In genomic region chr6:10412165-10412947, GRCh38 we compare ENCODE assay signal across 8 cellular contexts. TPM values are rescaled to one million over a fixed set of nuclear protein-coding genes. Genes with fewer than 3 reads are reported as not detected.
DNase-seq lines count a peak whose midpoint lies in the region; ATAC-seq and TF ChIP-seq lines count a peak whose summit lies in the region.

No MANE protein-coding gene starts in this region.

- intact Hi-C loops in right lobe of liver (cut with DNase I) (no loop called here), stomach (cut with DNase I; ENCODE audit: low total_unique reads) (no loop called here)

- peaks cover 6% of the 10 kb centered on the region for H3K36me3 Mint-ChIP-seq in chondrocyte (ENCODE audit: low read depth)

- H3K4me3 ChIP-seq in HUES6 (ENCODE audit: low read depth, low read length) (peak overlapping the region; percentile 64), SJCRH30 (peak overlapping the region; percentile 76), right lobe of liver (peak overlapping the region; percentile 55 to 62 (median 58)), stomach (peak overlapping the region; percentile 61 to 78 (median 72))

- WGBS in right lobe of liver (ENCODE audit: insufficient coverage, low coverage, low lambda C conversion rate, missing lambda C conversion rate) = 2% methylated on average over 29 of the region's 75 CpGs
- 0 to 1% (median 1%) methylated on average over 27 to 75 of the region's 75 CpGs for WGBS in stomach, 5 donors

- TF ChIP-seq CTCF in chondrocyte (IDR thresholded peaks at IDR 0.05) (no peak), right lobe of liver (IDR thresholded peaks at IDR 0.05) (no peak), stomach (IDR thresholded peaks at IDR 0.05) (no peak)

- H3K9ac ChIP-seq in HUES6 (ENCODE audit: low read length) = peak overlapping the region; percentile 35

- H3K27ac ChIP-seq in HUES6 (ENCODE audit: low read depth, low read length) = no peak overlapping the region
- H3K27ac ChIP-seq in SJCRH30 = peak overlapping the region; percentile 93
- no peak overlapping the region for H3K27ac ChIP-seq in right lobe of liver
- H3K27ac ChIP-seq in stomach = peak overlapping the region in 4 of 5 donors; percentile 62 to 81 (median 72)

- H3K27me3 Mint-ChIP-seq in chondrocyte (ENCODE audit: low read depth) = peaks cover 69% of the 10 kb centered on the region

- H3K27me3 ChIP-seq in HUES6 (ENCODE audit: control insufficient read depth, insufficient read depth, low read length) = peaks cover 99% of the 10 kb centered on the region
- H3K27me3 ChIP-seq in SJCRH30 = no peaks in the 10 kb centered on the region
- H3K27me3 ChIP-seq in right lobe of liver = peaks cover 19 to 52% of the 10 kb centered on the region in 2 donors
- peaks cover 57 to 100% (median 84%) of the 10 kb centered on the region in 3 donors for H3K27me3 ChIP-seq in stomach

- H3K4me1 ChIP-seq in HUES6 (ENCODE audit: control insufficient read depth, insufficient read depth, low read length) = peaks cover 73% of the 10 kb centered on the region
- no peaks in the 10 kb centered on the region for H3K4me1 ChIP-seq in SJCRH30
- H3K4me1 ChIP-seq in right lobe of liver = peaks cover 0 to 26% (median 4%) of the 10 kb centered on the region in 4 donors
- H3K4me1 ChIP-seq in stomach = peaks cover 40 to 70% (median 53%) of the 10 kb centered on the region in 4 donors

- H3K27ac Mint-ChIP-seq in chondrocyte (ENCODE audit: unreplicated experiment) = peak overlapping the region; percentile 80

- DNase-seq in ELR (ENCODE audit: low read depth) = peak; percentile 95
- DNase-seq in SJCRH30 = peak; percentile 82 to 84
- DNase-seq in chondrocyte (ENCODE audit: low spot score) = peak; percentile 88
- DNase-seq in right lobe of liver = peak; percentile 43 to 56 (median 45)
- no peak for DNase-seq in stomach

- H3K9me3 ChIP-seq in HUES6 (ENCODE audit: control insufficient read depth, insufficient read depth, low read depth, low read length) (no peaks in the 10 kb centered on the region), SJCRH30 (replicated peaks) (no peaks in the 10 kb centered on the region), right lobe of liver (no peaks in the 10 kb centered on the region), stomach (peaks cover 0 to 30% (median 8%) of the 10 kb centered on the region in 4 donors)

- TF ChIP-seq POLR2A in right lobe of liver (IDR thresholded peaks at IDR 0.05) (no peak), stomach (IDR thresholded peaks at IDR 0.05) (no peak)

- H3K36me3 ChIP-seq in HUES6 (ENCODE audit: control insufficient read depth, insufficient read depth, low read length) (no peaks in the 10 kb centered on the region), SJCRH30 (peaks cover 15% of the 10 kb centered on the region), right lobe of liver (no peaks in the 10 kb centered on the region), stomach (no peaks in the 10 kb centered on the region)

- no peaks in the 10 kb centered on the region for H3K9me3 Mint-ChIP-seq in chondrocyte (ENCODE audit: low read depth)

- H3K4me3 Mint-ChIP-seq in chondrocyte (ENCODE audit: unreplicated experiment) = peak overlapping the region; percentile 81

- peaks cover 61% of the 10 kb centered on the region for H3K4me1 Mint-ChIP-seq in chondrocyte (ENCODE audit: low read depth)

- ATAC-seq in GM21381 (IDR thresholded peaks at IDR 0.05; ENCODE audit: unreplicated experiment) = peak; percentile 50
- peak; percentile 57 to 76 (median 68) for ATAC-seq in right lobe of liver
- no peak for ATAC-seq in HG03025 (IDR thresholded peaks at IDR 0.05; ENCODE audit: low FRiP score, unreplicated experiment)

- TF ChIP-seq EP300 in stomach (IDR thresholded peaks at IDR 0.05) = no peak

RNA-seq across cellular contexts. Expression of gene TFAP2A, which starts 2.5 kb away (rescaled TPM):
- 8.3 and 10.6 TPM in 2 replicates for total RNA-seq in SJCRH30 (2014; rRNA removed; shearing (Covaris generic))
- total RNA-seq in chondrocyte (0.74 to 26.6 TPM (median 1.4 TPM) in 3 replicates), right lobe of liver (under 1 TPM in 3 of 6 experiments, not detected in 3; 0.07 to 0.18 (median 0.12) TPM), stomach (under 1 TPM in 1 of 5 donors, not detected in 4; 0.18 TPM)
- 10 to 100 TPM in 1 of 3 donors, under 1 TPM in 1, not detected in 1; 0.50 to 10.1 TPM for polyA plus RNA-seq in stomach

Comparison
In these comparisons a context has a peak if more than half of its experiments do, and no peak if none do; other contexts are left out.
1. H3K27ac ChIP-seq: peak in SJCRH30 (single experiment) and stomach (4 of 5); none in HUES6 (single experiment) and right lobe of liver (0 of 3).
2. Peak in every context shown above with its lines, with median percentiles within 50 percentile points of each other: H3K4me3 ChIP-seq.